Comparison of ENCODE assay signal across 27 cellular contexts in the genomic region with DNA sequence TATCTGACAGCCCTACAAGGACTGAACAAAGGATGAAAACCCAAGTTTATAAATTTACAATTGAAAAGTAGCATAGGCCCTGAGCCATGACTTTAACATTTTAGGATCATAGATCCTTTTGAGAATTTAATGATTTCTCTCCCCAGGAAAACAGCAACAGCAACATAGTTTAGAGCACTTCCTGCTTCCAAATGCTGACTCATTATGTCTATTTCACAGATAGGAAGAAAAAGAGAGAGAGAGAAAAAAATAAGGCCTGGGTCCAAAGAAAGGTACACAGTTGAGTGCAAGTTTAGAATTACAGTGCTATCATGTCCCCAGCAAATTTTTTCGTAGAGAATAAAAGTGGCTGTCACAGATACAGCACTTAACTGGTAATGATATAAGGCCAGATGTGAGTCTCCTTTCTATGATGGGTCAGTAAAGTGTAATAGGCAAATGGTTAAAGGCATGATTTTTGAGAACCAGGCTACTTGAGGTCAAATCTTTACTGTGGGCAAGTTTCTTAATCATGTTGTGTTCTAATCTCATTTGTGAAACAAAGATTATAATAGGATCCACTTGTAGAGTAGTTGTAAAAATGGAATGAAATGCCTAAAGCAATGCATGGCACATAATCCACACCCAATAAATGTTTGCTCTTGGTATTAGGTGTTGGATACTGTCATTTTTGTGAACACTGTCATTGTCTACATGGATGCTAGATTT. TPM values are rescaled to one million over a fixed set of nuclear protein-coding genes. Genes with fewer than 3 reads are reported as not detected.
DNase-seq lines count a peak whose midpoint lies in the region; ATAC-seq and TF ChIP-seq lines count a peak whose summit lies in the region.
"Had no signal": no experiment of that assay in that cellular context is flagged by ENCODE, and none has a peak within 500 bp of the region (broad histone marks: within the 10 kb centered on the region; RNA-seq: fewer than 3 reads in every experiment).

No MANE protein-coding gene starts in this region.

- H3K27me3 ChIP-seq in HL-60 (ENCODE audit: insufficient read depth, poor library complexity, severe bottlenecking): no peaks in the 10 kb centered on the region
- H3K27me3 ChIP-seq in RWPE2 (ENCODE audit: insufficient read depth, poor library complexity, severe bottlenecking): no peaks in the 10 kb centered on the region
- H3K27me3 ChIP-seq in trophoblast cell (ENCODE audit: insufficient read depth, low read length): no peaks in the 10 kb centered on the region
- no peaks in the 10 kb centered on the region for H3K27me3 ChIP-seq in hepatocyte
- H3K27me3 ChIP-seq: BE2C, breast epithelium, vagina had no signal

- H2BK5ac ChIP-seq in trophoblast cell (ENCODE audit: low read depth, low read length, poor library complexity): no peak overlapping the region

- H3K27ac ChIP-seq in HL-60 (replicated peaks): peak overlapping the region; percentile 40
- H3K27ac ChIP-seq in RWPE2 (ENCODE audit: poor library complexity, severe bottlenecking): peak overlapping the region; percentile 34
- peak overlapping the region; percentile 68 for H3K27ac ChIP-seq in trophoblast cell (ENCODE audit: low read depth, low read length)
- H3K27ac ChIP-seq in hepatocyte: no peak overlapping the region
- H3K27ac ChIP-seq: breast epithelium, psoas muscle, vagina had no signal

- H2BK120ac ChIP-seq in trophoblast cell (ENCODE audit: insufficient read depth, low read length, poor library complexity): no peak overlapping the region

- DNase-seq in HL-60 (ENCODE audit: low read depth in 1 of 2, low spot score in 1 of 2) (no peak), RWPE2 (ENCODE audit: low spot score) (no peak), fibroblast of mammary gland (ENCODE audit: low read depth) (peak; percentile 12), trophoblast cell (no peak), lower leg skin (ENCODE audit: low spot score in 2 of 2) (no peak), hepatocyte (ENCODE audit: low spot score) (no peak), NCI-H187 treated with DMSO at 0.1 percent for 48 hours (lab: John Stamatoyannopoulos, UW) (no peak)
- DNase-seq: activated CD8-positive, alpha-beta T cell treated with anti-CD3 and anti-CD28 coated beads, Interleukin-2, amount 10 ng/mL, durations not matched to agents 7 days and 5 days; activated T-cell treated with anti-CD3 and anti-CD28 coated beads, Interleukin-2, amount 50 U/mL, for 72 hours; BE2C; Calu3; H7; head of caudate nucleus; islet precursor cell; NCI-H1092; NCI-H2107; nephron progenitor cell; psoas muscle; stimulated activated CD4-positive, alpha-beta T cell treated with anti-CD3 and anti-CD28 coated beads, Interleukin-4, amount 100 ng/mL, for 4 hours had no signal

- H4K20me1 ChIP-seq in hepatocyte (ENCODE audit: insufficient read depth, poor library complexity, severe bottlenecking): no peaks in the 10 kb centered on the region

- TF ChIP-seq CTCF in HL-60 (IDR thresholded peaks at IDR 0.05; ENCODE audit: insufficient read depth, low read length): no peak
- no peak for TF ChIP-seq CTCF in RWPE2 (IDR thresholded peaks at IDR 0.05; ENCODE audit: poor library complexity, severe bottlenecking)
- no peak for TF ChIP-seq CTCF in fibroblast of mammary gland (conservative IDR thresholded peaks at IDR 0.05; ENCODE audit: control insufficient read depth, insufficient read depth, low read depth, low read length)
- no peak for TF ChIP-seq CTCF in lower leg skin (IDR thresholded peaks at IDR 0.05)
- TF ChIP-seq CTCF in hepatocyte (IDR thresholded peaks at IDR 0.05; ENCODE audit: poor library complexity): no peak

- peaks cover 5% of the 10 kb centered on the region for H3K4me1 ChIP-seq in RWPE2 (ENCODE audit: insufficient read depth, poor library complexity, severe bottlenecking)
- H3K4me1 ChIP-seq in trophoblast cell (ENCODE audit: control insufficient read depth in 1 of 2, insufficient read depth in 2 of 2, low read length in 2 of 2): peaks cover 0 to 3% of the 10 kb centered on the region in 2 experiments
- H3K4me1 ChIP-seq in hepatocyte (ENCODE audit: insufficient read depth): peaks cover 4% of the 10 kb centered on the region
- H3K4me1 ChIP-seq: BE2C, breast epithelium, psoas muscle, vagina had no signal

- H3K4me3 ChIP-seq in HL-60 (replicated peaks; ENCODE audit: insufficient read depth, low read length) (no peak overlapping the region), RWPE2 (ENCODE audit: severe bottlenecking) (no peak overlapping the region), fibroblast of mammary gland (ENCODE audit: control insufficient read depth, low read depth, low read length) (no peak overlapping the region), trophoblast cell (ENCODE audit: low read depth, low read length) (no peak overlapping the region), lower leg skin (ENCODE audit: low read depth, poor library complexity, severe bottlenecking) (no peak overlapping the region), hepatocyte (no peak overlapping the region)
- H3K4me3 ChIP-seq: breast epithelium, psoas muscle, vagina had no signal

- H2AK5ac ChIP-seq in trophoblast cell (ENCODE audit: low read length): no peak overlapping the region

- H3K79me1 ChIP-seq in trophoblast cell (ENCODE audit: low read length): no peaks in the 10 kb centered on the region

- H4K8ac ChIP-seq in trophoblast cell (ENCODE audit: low read depth, low read length): no peak overlapping the region

- no CpG with 5 or more reads among the region's 1 CpG for WGBS in trophoblast cell (ENCODE audit: extremely low coverage, insufficient coverage, insufficient read length)
- 44 to 53% methylated on average over 1 of the region's 1 CpG for WGBS in lower leg skin, 2 donors
- 63% methylated on average over 1 of the region's 1 CpG for WGBS in hepatocyte (ENCODE audit: low lambda C conversion rate, missing lambda C conversion rate)

- H3K9me3 ChIP-seq in RWPE2 (ENCODE audit: severe bottlenecking) (no peaks in the 10 kb centered on the region), trophoblast cell (ENCODE audit: insufficient read depth, low read depth, low read length) (no peaks in the 10 kb centered on the region), hepatocyte (ENCODE audit: low read depth) (no peaks in the 10 kb centered on the region)
- H3K9me3 ChIP-seq: BE2C, breast epithelium, psoas muscle, vagina had no signal

- no peak overlapping the region for H4K91ac ChIP-seq in trophoblast cell (ENCODE audit: low read depth, low read length)

- peak; percentile 54; the same call in 1 of the 3 replicates for ATAC-seq in RWPE2 (ENCODE audit: low read depth)
- ATAC-seq: activated CD8-positive, alpha-beta T cell treated with anti-CD3 and anti-CD28 coated beads, Interleukin-2, amount 10 ng/mL, durations not matched to agents 7 days and 5 days; activated naive CD4-positive, alpha-beta T cell treated with anti-CD3 and anti-CD28 coated beads, Interleukin-2, amount 50 U/mL, for 72 hours; activated T-cell treated with anti-CD3 and anti-CD28 coated beads, Interleukin-2, amount 50 U/mL, for 72 hours; esophagus mucosa; HepG2; psoas muscle had no signal

- no peak overlapping the region for H3K9ac ChIP-seq in trophoblast cell (ENCODE audit: low read length)

- H3K79me2 ChIP-seq in trophoblast cell (ENCODE audit: control insufficient read depth, insufficient read depth, low read length, poor library complexity): no peaks in the 10 kb centered on the region
- H3K79me2 ChIP-seq in hepatocyte: no peaks in the 10 kb centered on the region

- no peak overlapping the region for H3K4me2 ChIP-seq in trophoblast cell (ENCODE audit: low read length)
- H3K4me2 ChIP-seq in hepatocyte: no peak overlapping the region

- H3K36me3 ChIP-seq in RWPE2 (ENCODE audit: low read depth): no peaks in the 10 kb centered on the region
- no peaks in the 10 kb centered on the region for H3K36me3 ChIP-seq in trophoblast cell (ENCODE audit: control insufficient read depth in 1 of 2, insufficient read depth in 2 of 2, low read length in 2 of 2)
- H3K36me3 ChIP-seq in hepatocyte (replicated peaks; ENCODE audit: insufficient read depth, low read depth): no peaks in the 10 kb centered on the region
- H3K36me3 ChIP-seq: BE2C, breast epithelium, vagina had no signal

- no peak overlapping the region for H3K18ac ChIP-seq in trophoblast cell (ENCODE audit: low read length)

- no peak overlapping the region for H2BK12ac ChIP-seq in trophoblast cell (ENCODE audit: low read length)

- no peak overlapping the region for H4K12ac ChIP-seq in trophoblast cell (ENCODE audit: low read depth, low read length)

- H3K4ac ChIP-seq in trophoblast cell (ENCODE audit: low read depth, low read length): no peak overlapping the region

- no peak for TF ChIP-seq POLR2A in lower leg skin (IDR thresholded peaks at IDR 0.05)

- no peaks in the 10 kb centered on the region for H3K9me2 ChIP-seq in hepatocyte (replicated peaks; ENCODE audit: insufficient read depth)

- no peak overlapping the region for H3K23ac ChIP-seq in trophoblast cell (ENCODE audit: low read length)

- intact Hi-C loops in lower leg skin (cut with DNase I; ENCODE audit: low total_unique reads): no loop called here

- H2AFZ ChIP-seq in trophoblast cell (ENCODE audit: insufficient read depth, low read length, poor library complexity) (no peak overlapping the region), hepatocyte (no peak overlapping the region)

- no peak overlapping the region for H3K14ac ChIP-seq in trophoblast cell (ENCODE audit: low read length)

RNA-seq across cellular contexts. Expression of gene PPP2R2B, which starts 12.3 kb away (rescaled TPM):
- polyA plus RNA-seq in trophoblast cell (2013): 3.2 and 3.3 TPM in 2 replicates
- total RNA-seq in lower leg skin (1 to 10 TPM; 3.7 to 8.4 (median 4.5) TPM), hepatocyte (2.3 and 4.4 TPM in 2 replicates)
- polyA plus RNA-seq in hepatocyte: 3.2 and 5.1 TPM in 2 replicates
- total RNA-seq: Calu3, dermis microvascular lymphatic vessel endothelial cell, G401, HepG2, RPMI7951 had no signal
- polyA plus RNA-seq: HepG2 had no signal
